ENCODE assay signal across 27 cellular contexts in the genomic region with DNA sequence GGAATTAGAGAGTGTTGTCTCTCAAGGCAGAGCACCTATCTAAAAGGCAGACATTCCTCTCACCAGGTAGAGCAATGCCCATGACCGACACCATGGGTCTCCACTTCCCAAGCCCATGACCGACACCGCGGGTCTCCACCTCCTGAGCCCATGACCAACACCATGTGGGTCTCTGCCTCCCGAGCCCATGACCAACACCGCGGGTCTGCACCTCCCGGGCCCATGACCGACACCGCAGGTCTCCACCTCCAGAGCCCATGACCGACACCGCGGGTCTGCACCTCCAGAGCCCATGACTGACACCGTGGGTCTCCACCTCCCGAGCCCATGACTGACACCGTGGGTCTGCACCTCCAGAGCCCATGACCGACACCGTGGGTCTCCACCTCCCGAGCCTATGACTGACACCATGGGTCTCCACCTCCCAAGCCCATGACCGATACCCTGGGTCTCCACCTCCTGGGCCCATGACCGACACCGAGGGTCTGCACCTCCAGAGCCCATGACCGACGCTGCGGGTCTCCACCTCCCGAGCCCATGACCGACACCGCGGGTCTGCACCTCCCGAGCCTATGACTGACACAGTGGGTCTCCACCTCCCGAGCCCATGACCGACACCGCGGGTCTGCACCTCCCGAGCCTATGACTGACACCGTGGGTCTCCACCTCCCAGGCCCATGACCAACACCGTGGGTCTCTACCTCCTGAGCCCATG.
"Had no signal": no experiment of that assay in that cellular context is flagged by ENCODE, and none has a peak within 500 bp of the region (broad histone marks: within the 10 kb centered on the region; RNA-seq: fewer than 3 reads in every experiment).

No MANE protein-coding gene starts in this region.

- H3K27ac ChIP-seq: left ventricle myocardium inferior, pancreas, psoas muscle, right lobe of liver, tibial nerve, upper lobe of right lung had no signal

- H3K4me1 Mint-ChIP-seq: immature natural killer cell; memory B cell; naive thymus-derived CD4-positive, alpha-beta T cell; stimulated activated memory B cell treated with anti-CD40 and anti-IgM and Interleukin-4, amounts not matched to agents 10 μg/mL and 1 μg/mL and 100 μg/mL, for 72 hours; stimulated activated naive CD8-positive, alpha-beta T cell treated with anti-CD3 and anti-CD28 coated beads, Interleukin-15, amount 100 ng/mL, for 72 hours had no signal

- H3K27ac Mint-ChIP-seq: immature natural killer cell; memory B cell; naive thymus-derived CD4-positive, alpha-beta T cell; natural killer cell treated with Interleukin-12 subunit alpha and Interleukin-12 subunit beta and Interleukin-15 and Interleukin-18, amount 100 ng/mL, for 72 hours; stimulated activated memory B cell treated with anti-CD40 and anti-IgM and Interleukin-4, amounts not matched to agents 10 μg/mL and 1 μg/mL and 100 μg/mL, for 72 hours had no signal

- H3K9me3 Mint-ChIP-seq: memory B cell; natural killer cell treated with Interleukin-12 subunit alpha and Interleukin-12 subunit beta and Interleukin-15 and Interleukin-18, amount 100 ng/mL, for 72 hours; stimulated activated naive CD8-positive, alpha-beta T cell treated with anti-CD3 and anti-CD28 coated beads, Interleukin-15, amount 100 ng/mL, for 72 hours had no signal

- H3K9me3 ChIP-seq: left ventricle myocardium inferior, mucosa of descending colon, pancreas, psoas muscle, right lobe of liver, tibial nerve, upper lobe of right lung had no signal

- H3K27me3 Mint-ChIP-seq: memory B cell had no signal

- FAIRE-seq: islet of Langerhans, kidney, pancreas, small intestine, urothelium cell line had no signal

- H3K4me3 ChIP-seq: left ventricle myocardium inferior, mucosa of descending colon, pancreas, psoas muscle, right lobe of liver, tibial nerve, upper lobe of right lung had no signal

- H3K36me3 ChIP-seq: left ventricle myocardium inferior, pancreas, right lobe of liver, tibial nerve, upper lobe of right lung had no signal

- H3K4me1 ChIP-seq: left ventricle myocardium inferior, pancreas, psoas muscle, right lobe of liver, upper lobe of right lung had no signal

- H3K4me3 Mint-ChIP-seq: immature natural killer cell; memory B cell; naive thymus-derived CD4-positive, alpha-beta T cell; natural killer cell treated with Interleukin-12 subunit alpha and Interleukin-12 subunit beta and Interleukin-15 and Interleukin-18, amount 100 ng/mL, for 72 hours; stimulated activated memory B cell treated with anti-CD40 and anti-IgM and Interleukin-4, amounts not matched to agents 10 μg/mL and 1 μg/mL and 100 μg/mL, for 72 hours; stimulated activated naive CD8-positive, alpha-beta T cell treated with anti-CD3 and anti-CD28 coated beads, Interleukin-15, amount 100 ng/mL, for 72 hours had no signal

- DNase-seq: hippocampal formation; immature natural killer cell; kidney; left colon; left ventricle myocardium inferior; midbrain; naive thymus-derived CD4-positive, alpha-beta T cell; nucleus accumbens; pancreas; psoas muscle; small intestine; stimulated activated CD4-positive, alpha-beta T cell treated with anti-CD3 and anti-CD28 coated beads, Interleukin-1b, Interleukin-23, amount 100 ng/mL, for 48 hours; stimulated activated CD4-positive, alpha-beta T cell treated with anti-CD3 and anti-CD28 coated beads, Interleukin-2, amount 100 ng/mL, for 48 hours; stimulated activated CD4-positive, alpha-beta T cell treated with anti-CD3 and anti-CD28 coated beads, Interleukin-4, amount 100 ng/mL, for 4 hours; stimulated activated CD8-positive, alpha-beta memory T cell treated with anti-CD3 and anti-CD28 coated beads, Interleukin-4, amount 100 ng/mL, for 48 hours; stimulated activated naive CD4-positive, alpha-beta T cell treated with Interleukin-2 at 50 U/mL for 16 hours; stimulated activated naive CD8-positive, alpha-beta T cell treated with anti-CD3 and anti-CD28 coated beads, Interleukin-15, amount 100 ng/mL, for 72 hours; substantia nigra had no signal

- ATAC-seq: left colon; mucosa of descending colon; naive thymus-derived CD4-positive, alpha-beta T cell; natural killer cell treated with Interleukin-12 subunit alpha and Interleukin-12 subunit beta and Interleukin-15 and Interleukin-18, amount 100 ng/mL, for 72 hours; pancreas; psoas muscle; right lobe of liver; stimulated activated memory B cell treated with anti-CD40 and anti-IgM and Interleukin-4, amounts not matched to agents 10 μg/mL and 1 μg/mL and 100 μg/mL, for 72 hours; stimulated activated naive CD8-positive, alpha-beta T cell treated with anti-CD3 and anti-CD28 coated beads, Interleukin-15, amount 100 ng/mL, for 72 hours; upper lobe of right lung had no signal

- H3K27me3 ChIP-seq: pancreas, right lobe of liver had no signal

- H3K36me3 Mint-ChIP-seq: immature natural killer cell; memory B cell; natural killer cell treated with Interleukin-12 subunit alpha and Interleukin-12 subunit beta and Interleukin-15 and Interleukin-18, amount 100 ng/mL, for 72 hours; stimulated activated memory B cell treated with anti-CD40 and anti-IgM and Interleukin-4, amounts not matched to agents 10 μg/mL and 1 μg/mL and 100 μg/mL, for 72 hours had no signal
